In genomic region chr9:122912964-122913673, GRCh38 we compare ENCODE assay signal across 1 cellular context.
TF ChIP-seq lines count a peak whose summit lies in the region.

Gene ZBTB6 (minus strand): TSS chr9:122913323. CDS start chr9:122912072, 1,251 bp downstream.

TF ChIP-seq in HepG2, 621 proteins besides CTCF, POLR2A, EP300 and RAD21 (continued from another document and continues in another):
- TF ChIP-seq ZBTB40 (IDR thresholded peaks at IDR 0.05), result peak; percentile 81
- TF ChIP-seq ZBTB40 (CRISPR knock-in tag; IDR thresholded peaks at IDR 0.05), result peak; percentile 69
- TF ChIP-seq ZIK1 (CRISPR knock-in tag; IDR thresholded peaks at IDR 0.05; ENCODE audit: borderline replicate concordance, low read depth), result no peak
- peak; percentile 98 for TF ChIP-seq ZFY (CRISPR knock-in tag; IDR thresholded peaks at IDR 0.05)
- TF ChIP-seq ZBED4 (CRISPR knock-in tag; IDR thresholded peaks at IDR 0.05; ENCODE audit: borderline replicate concordance), result 0 out of 2 replicates have a peak, but pooled peaks have one; percentile 14
- no peak for TF ChIP-seq BRD4 (CRISPR knock-in tag; IDR thresholded peaks at IDR 0.05)
- TF ChIP-seq ZNF646 (CRISPR knock-in tag; IDR thresholded peaks at IDR 0.05), result no peak
- TF ChIP-seq RNF2 (conservative IDR thresholded peaks at IDR 0.05; ENCODE audit: low read depth), result no peak
- no peak for TF ChIP-seq ZNF616 (CRISPR knock-in tag; IDR thresholded peaks at IDR 0.05; ENCODE audit: low read depth)
- no peak for TF ChIP-seq ZNF660 (CRISPR knock-in tag; IDR thresholded peaks at IDR 0.05; ENCODE audit: borderline replicate concordance, low read depth)
- 0 out of 2 replicates have a peak, but pooled peaks have one; percentile 55 for TF ChIP-seq ZSCAN9 (CRISPR knock-in tag; IDR thresholded peaks at IDR 0.05; ENCODE audit: borderline replicate concordance)
- peak; percentile 73 for TF ChIP-seq POLR2AphosphoS5 (IDR thresholded peaks at IDR 0.05; ENCODE audit: low read depth, low read length)
- TF ChIP-seq ZBTB1 (CRISPR knock-in tag; IDR thresholded peaks at IDR 0.05; ENCODE audit: borderline replicate concordance), result no peak
- TF ChIP-seq ZFP36L2 (CRISPR knock-in tag; IDR thresholded peaks at IDR 0.05), result no peak
- TF ChIP-seq ATF6 (CRISPR knock-in tag; conservative IDR thresholded peaks at IDR 0.05), result no peak
- TF ChIP-seq TRIM24 (CRISPR knock-in tag; IDR thresholded peaks at IDR 0.05), result no peak
- TF ChIP-seq ZBTB3 (CRISPR knock-in tag; IDR thresholded peaks at IDR 0.05; ENCODE audit: borderline replicate concordance, low read depth), result no peak
- no peak for TF ChIP-seq MAFF (IDR thresholded peaks at IDR 0.05; ENCODE audit: low read depth, low read length)
- TF ChIP-seq IKZF5 (CRISPR knock-in tag; IDR thresholded peaks at IDR 0.05), result peak; percentile 44; the same call in 1 of the 2 replicates
- peak; percentile 51 for TF ChIP-seq DR1 (CRISPR knock-in tag; IDR thresholded peaks at IDR 0.05)
- no peak for TF ChIP-seq ZNF83 (CRISPR knock-in tag; IDR thresholded peaks at IDR 0.05; ENCODE audit: borderline replicate concordance)
- no peak for TF ChIP-seq KLF15 (CRISPR knock-in tag; IDR thresholded peaks at IDR 0.05; ENCODE audit: borderline replicate concordance)
- TF ChIP-seq CC2D1A (CRISPR knock-in tag; IDR thresholded peaks at IDR 0.05), result no peak
- peak; percentile 34; the same call in 1 of the 2 replicates for TF ChIP-seq ZNF768 (CRISPR knock-in tag; IDR thresholded peaks at IDR 0.05)
- TF ChIP-seq DZIP1 (CRISPR knock-in tag; IDR thresholded peaks at IDR 0.05), result 0 out of 2 replicates have a peak, but pooled peaks have one; percentile 31
- no peak; the same call in 1 of the 2 replicates for TF ChIP-seq RXRB (CRISPR knock-in tag; IDR thresholded peaks at IDR 0.05; ENCODE audit: borderline replicate concordance)
- peak; percentile 47; the same call in 1 of the 2 replicates for TF ChIP-seq REPIN1 (CRISPR knock-in tag; IDR thresholded peaks at IDR 0.05; ENCODE audit: borderline replicate concordance, low read depth)
- no peak for TF ChIP-seq RCOR2 (CRISPR knock-in tag; IDR thresholded peaks at IDR 0.05)
